In the genomic region with DNA sequence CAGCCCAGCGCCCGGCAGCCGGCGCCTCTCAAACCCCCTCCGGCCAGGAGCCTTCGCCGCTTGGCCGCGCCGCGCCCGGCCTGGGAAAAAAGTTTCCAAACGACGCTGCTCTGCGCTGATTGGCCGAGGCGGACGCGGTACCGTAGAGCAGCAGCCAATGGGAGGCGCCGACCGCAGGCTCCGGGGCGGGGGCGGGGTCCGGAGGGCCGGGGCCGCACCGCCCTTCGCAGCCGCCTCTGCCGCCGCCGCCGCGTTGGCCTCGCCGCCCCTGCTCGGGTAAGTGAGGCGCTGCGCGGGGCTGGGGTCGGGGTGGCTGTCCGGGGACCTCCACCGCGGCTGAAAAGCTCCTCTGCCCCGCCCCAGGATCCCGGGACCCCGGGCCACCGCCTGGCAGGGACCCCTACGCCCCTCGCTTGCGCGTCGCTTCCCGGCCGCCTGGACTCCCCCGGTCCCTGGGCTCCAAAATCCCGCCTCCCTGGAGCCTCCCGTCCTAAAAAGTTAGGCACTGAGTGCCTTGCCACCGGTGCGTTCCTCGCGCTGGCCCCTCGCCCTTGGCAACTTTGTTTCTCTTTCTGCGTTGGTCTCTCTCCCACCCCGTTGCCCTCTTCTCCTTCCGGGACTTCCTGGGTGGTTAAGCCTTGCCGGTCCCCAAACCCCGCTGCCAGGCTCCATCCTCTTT, we compare ENCODE assay signal across 8 cellular contexts. TPM values are rescaled to one million over a fixed set of nuclear protein-coding genes. Genes with fewer than 3 reads are reported as not detected.
A peak's percentile ranks its signal among the peaks of the same experiment; 100 is the strongest.
DNase-seq lines count a peak whose midpoint lies in the region; ATAC-seq and TF ChIP-seq lines count a peak whose summit lies in the region.

A gene with protein sequence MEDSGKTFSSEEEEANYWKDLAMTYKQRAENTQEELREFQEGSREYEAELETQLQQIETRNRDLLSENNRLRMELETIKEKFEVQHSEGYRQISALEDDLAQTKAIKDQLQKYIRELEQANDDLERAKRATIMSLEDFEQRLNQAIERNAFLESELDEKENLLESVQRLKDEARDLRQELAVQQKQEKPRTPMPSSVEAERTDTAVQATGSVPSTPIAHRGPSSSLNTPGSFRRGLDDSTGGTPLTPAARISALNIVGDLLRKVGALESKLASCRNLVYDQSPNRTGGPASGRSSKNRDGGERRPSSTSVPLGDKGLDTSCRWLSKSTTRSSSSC (plus strand): TSS at position 227 of the 679 bp plus-strand sequence. CDS start 14,534 bp downstream, outside the sequence.

- DNase-seq in A172 (ENCODE audit: low spot score) (peak; percentile 84), NCI-H2171 treated with DMSO at 0.1 percent for 48 hours (lab: John Stamatoyannopoulos, UW) (peak; percentile 74), T47D (ENCODE audit: low read depth in 1 of 2, low spot score in 1 of 2) (peak; percentile 90 to 96)

- in situ Hi-C loops in T47D (cut with HindIII; ENCODE audit: low pct_unique_long_range_greater_than_20kb, low sequenced_read_pairs): no loop called here

- H3K9me3 ChIP-seq in iPS-20b (ENCODE audit: insufficient read depth, low read depth, low read length) (no peaks in the 10 kb centered on the region), skeletal muscle tissue (ENCODE audit: control insufficient read depth in 3 of 3, low read length in 3 of 3) (no peaks in the 10 kb centered on the region)

- H3K27ac ChIP-seq in VCaP (peak within 1 kb of the TSS; percentile 54), iPS-20b (ENCODE audit: low read length) (no peak within 1 kb of the TSS), skeletal muscle tissue (ENCODE audit: low read depth, low read length) (peak within 1 kb of the TSS; percentile 83)

- H3K36me3 ChIP-seq in iPS-20b (ENCODE audit: insufficient read depth, low read depth, low read length): 0 out of 2 replicates have a peak, but pooled peaks cover 3% of the 10 kb centered on the region
- peaks cover 2 to 3% (median 2%) of the 10 kb centered on the region in 3 donors for H3K36me3 ChIP-seq in skeletal muscle tissue (ENCODE audit: control insufficient read depth in 3 of 3, insufficient read depth in 3 of 3, low read length in 3 of 3)

- no peaks in the 10 kb centered on the region for H3K27me3 ChIP-seq in iPS-20b (ENCODE audit: insufficient read depth, low read length)
- H3K27me3 ChIP-seq in skeletal muscle tissue (ENCODE audit: control insufficient read depth in 3 of 3, insufficient read depth in 3 of 3, low read length in 3 of 3): no peaks in the 10 kb centered on the region

- H3K4me1 ChIP-seq in iPS-20b (ENCODE audit: insufficient read depth, low read length) (peaks cover 3% of the 10 kb centered on the region; the same call in 1 of the 2 replicates), skeletal muscle tissue (ENCODE audit: control insufficient read depth in 3 of 3, insufficient read depth in 3 of 3, low read length in 3 of 3) (peaks cover 10 to 14% (median 11%) of the 10 kb centered on the region in 3 donors)

- TF ChIP-seq CTCF in VCaP (conservative IDR thresholded peaks at IDR 0.05): no peak

- H3K4me3 ChIP-seq in iPS-20b (ENCODE audit: low read length): peak within 1 kb of the TSS; percentile 87
- H3K4me3 ChIP-seq in skeletal muscle tissue (ENCODE audit: low read length in 3 of 3): peak within 1 kb of the TSS; percentile 88 to 94 (median 93)

- peak; percentile 56 for ATAC-seq in GM18519 (IDR thresholded peaks at IDR 0.05; ENCODE audit: low FRiP score, unreplicated experiment)
- peak; percentile 70 for ATAC-seq in HG03039 (IDR thresholded peaks at IDR 0.05; ENCODE audit: unreplicated experiment)

- peak within 1 kb of the TSS; percentile 76 for H3K9ac ChIP-seq in iPS-20b (ENCODE audit: low read depth, low read length)
- peak within 1 kb of the TSS; percentile 87 to 92 (median 92) for H3K9ac ChIP-seq in skeletal muscle tissue (ENCODE audit: low read depth in 1 of 3, low read length in 3 of 3)

RNA-seq across cellular contexts. Expression of the gene that starts here (rescaled TPM):
- total RNA-seq in A172 (2014; rRNA removed; shearing (Covaris generic)): 47.5 and 55.9 TPM in 2 replicates
- total RNA-seq in skeletal muscle tissue: 12.5 TPM
